In genomic region chr1:186680031-186681012, GRCh38 we compare ENCODE assay signal across 8 cellular contexts. TPM values are rescaled to one million over a fixed set of nuclear protein-coding genes. Genes with fewer than 3 reads are reported as not detected.
DNase-seq lines count a peak whose midpoint lies in the region; ATAC-seq and TF ChIP-seq lines count a peak whose summit lies in the region.

TSS of gene PTGS2 (minus strand) at chr1:186680423. CDS start at chr1:186680290, 133 bp downstream.

- TF ChIP-seq EP300 in esophagus muscularis mucosa (IDR thresholded peaks at IDR 0.05), result no peak

- H3K4me3 ChIP-seq in ACC112 (ENCODE audit: low read depth, low read length) (peak within 1 kb of the TSS; percentile 91), esophagus muscularis mucosa (peak within 1 kb of the TSS; percentile 65 to 83 (median 74)), mucosa of descending colon (peak within 1 kb of the TSS; percentile 4)

- H3K9me3 Mint-ChIP-seq in activated CD8-positive, alpha-beta T cell treated with anti-CD3 and anti-CD28 coated beads, Interleukin-2, amount 10 ng/mL, durations not matched to agents 7 days and 5 days (ENCODE audit: insufficient read depth), result no peaks in the 10 kb centered on the region
- no peaks in the 10 kb centered on the region for H3K9me3 Mint-ChIP-seq in stimulated activated naive B cell treated with anti-CD40 and anti-IgM and Interleukin-4, amounts not matched to agents 10 μg/mL and 1 μg/mL and 100 μg/mL, for 72 hours

- peak within 1 kb of the TSS; percentile 74 for H3K4me3 Mint-ChIP-seq in activated CD8-positive, alpha-beta T cell treated with anti-CD3 and anti-CD28 coated beads, Interleukin-2, amount 10 ng/mL, durations not matched to agents 7 days and 5 days
- H3K4me3 Mint-ChIP-seq in stimulated activated naive B cell treated with anti-CD40 and anti-IgM and Interleukin-4, amounts not matched to agents 10 μg/mL and 1 μg/mL and 100 μg/mL, for 72 hours, result peak within 1 kb of the TSS; percentile 73 to 76

- H3K4me1 Mint-ChIP-seq in activated CD8-positive, alpha-beta T cell treated with anti-CD3 and anti-CD28 coated beads, Interleukin-2, amount 10 ng/mL, durations not matched to agents 7 days and 5 days (ENCODE audit: low read depth), result peaks cover 11% of the 10 kb centered on the region
- H3K4me1 Mint-ChIP-seq in stimulated activated naive B cell treated with anti-CD40 and anti-IgM and Interleukin-4, amounts not matched to agents 10 μg/mL and 1 μg/mL and 100 μg/mL, for 72 hours, result peaks cover 9 to 18% of the 10 kb centered on the region in 2 donors

- intact Hi-C loops in esophagus muscularis mucosa (cut with DNase I) (loop anchor here (5.0 to 10.0 kb wide), 2 partner anchors 73 to 304 kb away; no protein-coding TSS in a partner anchor), mucosa of descending colon (cut with DNase I, micrococcal nuclease) (no loop called here)

- ATAC-seq in GM18520 (IDR thresholded peaks at IDR 0.05; ENCODE audit: unreplicated experiment) (peak; percentile 85), HG03039 (IDR thresholded peaks at IDR 0.05; ENCODE audit: unreplicated experiment) (peak; percentile 89), mucosa of descending colon (peak; percentile 97)
- peak; percentile 97 for ATAC-seq in activated CD8-positive, alpha-beta T cell treated with anti-CD3 and anti-CD28 coated beads, Interleukin-2, amount 10 ng/mL, durations not matched to agents 7 days and 5 days
- ATAC-seq in stimulated activated naive B cell treated with anti-CD40 and anti-IgM and Interleukin-4, amounts not matched to agents 10 μg/mL and 1 μg/mL and 100 μg/mL, for 72 hours (replicated peaks), result peak; percentile 96 to 97

- H3K4me1 ChIP-seq in ACC112 (ENCODE audit: control insufficient read depth, insufficient read depth, low read length, unreplicated experiment), result peaks cover 23% of the 10 kb centered on the region
- H3K4me1 ChIP-seq in esophagus muscularis mucosa, result peaks cover 0 to 25% (median 22%) of the 10 kb centered on the region in 4 donors
- no peaks in the 10 kb centered on the region for H3K4me1 ChIP-seq in mucosa of descending colon (ENCODE audit: low read depth)

- H3K27me3 Mint-ChIP-seq in activated CD8-positive, alpha-beta T cell treated with anti-CD3 and anti-CD28 coated beads, Interleukin-2, amount 10 ng/mL, durations not matched to agents 7 days and 5 days (ENCODE audit: low read depth), result peaks cover 46% of the 10 kb centered on the region
- H3K27me3 Mint-ChIP-seq in stimulated activated naive B cell treated with anti-CD40 and anti-IgM and Interleukin-4, amounts not matched to agents 10 μg/mL and 1 μg/mL and 100 μg/mL, for 72 hours, result peaks cover 40 to 43% of the 10 kb centered on the region in 2 donors

- no peaks in the 10 kb centered on the region for H3K36me3 Mint-ChIP-seq in activated CD8-positive, alpha-beta T cell treated with anti-CD3 and anti-CD28 coated beads, Interleukin-2, amount 10 ng/mL, durations not matched to agents 7 days and 5 days (ENCODE audit: low read depth)
- no peaks in the 10 kb centered on the region for H3K36me3 Mint-ChIP-seq in stimulated activated naive B cell treated with anti-CD40 and anti-IgM and Interleukin-4, amounts not matched to agents 10 μg/mL and 1 μg/mL and 100 μg/mL, for 72 hours

- H3K79me2 ChIP-seq in ACC112 (ENCODE audit: control insufficient read depth, insufficient read depth, low read length, unreplicated experiment), result peaks cover 22% of the 10 kb centered on the region

- WGBS in esophagus muscularis mucosa, result under 1% methylated on average over 42 of the region's 66 CpGs

- H3K27ac Mint-ChIP-seq in activated CD8-positive, alpha-beta T cell treated with anti-CD3 and anti-CD28 coated beads, Interleukin-2, amount 10 ng/mL, durations not matched to agents 7 days and 5 days, result no peak within 1 kb of the TSS
- no peak within 1 kb of the TSS for H3K27ac Mint-ChIP-seq in stimulated activated naive B cell treated with anti-CD40 and anti-IgM and Interleukin-4, amounts not matched to agents 10 μg/mL and 1 μg/mL and 100 μg/mL, for 72 hours

- no peaks in the 10 kb centered on the region for H3K27me3 ChIP-seq in ACC112 (ENCODE audit: insufficient read depth, low read length)
- no peaks in the 10 kb centered on the region for H3K27me3 ChIP-seq in esophagus muscularis mucosa

- H3K9me3 ChIP-seq in esophagus muscularis mucosa (no peaks in the 10 kb centered on the region), mucosa of descending colon (no peaks in the 10 kb centered on the region)

- peak within 1 kb of the TSS; percentile 84 for H3K27ac ChIP-seq in ACC112 (ENCODE audit: low read depth, low read length)
- H3K27ac ChIP-seq in esophagus muscularis mucosa (replicated peaks in 1 of 4), result peak within 1 kb of the TSS; percentile 89 to 94 (median 92)

- TF ChIP-seq POLR2A in esophagus muscularis mucosa (IDR thresholded peaks at IDR 0.05; ENCODE audit: low read depth), result peak; percentile 31

- POLR2A ChIA-PET in activated CD8-positive, alpha-beta T cell treated with anti-CD3 and anti-CD28 coated beads, Interleukin-2, amount 10 ng/mL, durations not matched to agents 7 days and 5 days (lab: Charles Lee), result no interaction called here

- peak within 1 kb of the TSS; percentile 87 for H2AFZ ChIP-seq in ACC112 (ENCODE audit: low read length, unreplicated experiment)

- H3K36me3 ChIP-seq in ACC112 (ENCODE audit: insufficient read depth, low read length), result peaks cover 20% of the 10 kb centered on the region
- peaks cover 0 to 23% (median 4%) of the 10 kb centered on the region in 4 donors for H3K36me3 ChIP-seq in esophagus muscularis mucosa
- H3K36me3 ChIP-seq in mucosa of descending colon (ENCODE audit: low read depth), result no peaks in the 10 kb centered on the region

- TF ChIP-seq CTCF in esophagus muscularis mucosa (IDR thresholded peaks at IDR 0.05) (peak; percentile 46 to 56 (median 48)), mucosa of descending colon (IDR thresholded peaks at IDR 0.05) (no peak)

- DNase-seq in NCI-H446 treated with DMSO at 0.1 percent for 48 hours (lab: John Stamatoyannopoulos, UW) (peak; percentile 83), esophagus muscularis mucosa (ENCODE audit: extremely low spot score) (peak; percentile 95), mucosa of descending colon (peak; percentile 76 to 83 (median 77))
- peak; percentile 51 for DNase-seq in activated CD8-positive, alpha-beta T cell treated with anti-CD3 and anti-CD28 coated beads, Interleukin-2, amount 10 ng/mL, durations not matched to agents 7 days and 5 days
- peak; percentile 30 for DNase-seq in stimulated activated naive B cell treated with anti-CD40 and anti-IgM and Interleukin-4, amounts not matched to agents 10 μg/mL and 1 μg/mL and 100 μg/mL, for 72 hours

- CTCF ChIA-PET in activated CD8-positive, alpha-beta T cell treated with anti-CD3 and anti-CD28 coated beads, Interleukin-2, amount 10 ng/mL, durations not matched to agents 7 days and 5 days (lab: Charles Lee), result interaction anchor here (0.8 to 1.6 kb wide), 8 partner anchors 9 to 306 kb away, joined by 3 to 4 read pairs (median 3); partner anchors contain the start of gene TPR

RNA-seq across cellular contexts. Expression of gene PTGS2, which starts in this region (rescaled TPM):
- not detected for total RNA-seq in activated CD8-positive, alpha-beta T cell treated with anti-CD3 and anti-CD28 coated beads, Interleukin-2, amount 10 ng/mL, durations not matched to agents 7 days and 5 days
- total RNA-seq in esophagus muscularis mucosa (10 to 100 TPM in 1 of 4 donors, 1 to 10 TPM in 3; 2.7 to 18.6 (median 4.3) TPM), mucosa of descending colon (10 to 100 TPM in 1 of 3 donors, 1 to 10 TPM in 1, under 1 TPM in 1; 0.75 to 36.6 (median 8.4) TPM)

Comparison
In these comparisons a context has a peak if more than half of its experiments do, and no peak if none do; other contexts are left out.
1. Peak in every context shown above with its lines: DNase-seq, ATAC-seq, H3K4me3 ChIP-seq and H3K27ac ChIP-seq.
2. Peak in DNase-seq and ATAC-seq in activated CD8-positive, alpha-beta T cell treated with anti-CD3 and anti-CD28 coated beads, Interleukin-2, amount 10 ng/mL, durations not matched to agents 7 days and 5 days; RNA of the gene not detected or under 1 TPM.
3. H3K4me3 ChIP-seq: peak in every context shown above with its lines; median percentile 91 in ACC112; 74 in esophagus muscularis mucosa; 4 in mucosa of descending colon.
4. DNase-seq: peak in every context shown above with its lines; median percentile 95 in esophagus muscularis mucosa; 83 in NCI-H446 treated with DMSO at 0.1 percent for 48 hours; 77 in mucosa of descending colon; 51 in activated CD8-positive, alpha-beta T cell treated with anti-CD3 and anti-CD28 coated beads, Interleukin-2, amount 10 ng/mL, durations not matched to agents 7 days and 5 days; 30 in stimulated activated naive B cell treated with anti-CD40 and anti-IgM and Interleukin-4, amounts not matched to agents 10 μg/mL and 1 μg/mL and 100 μg/mL, for 72 hours.